In genomic region chr10:60406182-60406581, GRCh38 we compare ENCODE assay signal across 1 cellular context.
TF ChIP-seq lines count a peak whose summit lies in the region.

No MANE protein-coding gene starts in this region.

TF ChIP-seq in HepG2, 621 proteins besides CTCF, POLR2A, EP300 and RAD21:
- TF ChIP-seq ZBTB40 (IDR thresholded peaks at IDR 0.05) (no peak), ZBTB40 (CRISPR knock-in tag; IDR thresholded peaks at IDR 0.05) (peak; percentile 68), PHF5A (CRISPR knock-in tag; IDR thresholded peaks at IDR 0.05; ENCODE audit: low read depth, unreplicated experiment) (no peak), HOXA9 (CRISPR knock-in tag; IDR thresholded peaks at IDR 0.05; ENCODE audit: borderline replicate concordance) (no peak)
